Comparison of ENCODE assay signal across 29 cellular contexts in genomic region chr10:35595106-35595505, GRCh38. TPM values are rescaled to one million over a fixed set of nuclear protein-coding genes. Genes with fewer than 3 reads are reported as not detected.
DNase-seq lines count a peak whose midpoint lies in the region; ATAC-seq and TF ChIP-seq lines count a peak whose summit lies in the region.
"Had no signal": no experiment of that assay in that cellular context is flagged by ENCODE, and none has a peak within 500 bp of the region (broad histone marks: within the 10 kb centered on the region; RNA-seq: fewer than 3 reads in every experiment).

No MANE protein-coding gene starts in this region.

- H3F3A ChIP-seq in neural progenitor cell (ENCODE audit: low read depth): no peaks in the 10 kb centered on the region

- BruUV-seq in A673 (replicated peaks; lab: Mats Ljungman, UMichigan): no TSS peak

- H3K27me3 ChIP-seq in A673 (replicated peaks; ENCODE audit: insufficient read depth, low read depth, low read length, poor library complexity) (no peaks in the 10 kb centered on the region), HUES64 (ENCODE audit: insufficient read depth, low read length) (no peaks in the 10 kb centered on the region), iPS-20b (ENCODE audit: insufficient read depth, low read length) (no peaks in the 10 kb centered on the region), neural progenitor cell (no peaks in the 10 kb centered on the region), psoas muscle (ENCODE audit: insufficient read depth in 3 of 3, low read length in 2 of 3) (no peaks in the 10 kb centered on the region)
- H3K27me3 ChIP-seq: BE2C, SJSA1 had no signal

- CTCF ChIA-PET in A673 (lab: Charles Lee): no interaction called here

- H3K4me1 ChIP-seq in A673 (ENCODE audit: insufficient read depth, low read length, poor library complexity, severe bottlenecking): peaks cover 9% of the 10 kb centered on the region
- H3K4me1 ChIP-seq in HUES64 (ENCODE audit: insufficient read depth, low read length): peaks cover 23% of the 10 kb centered on the region
- peaks cover 19% of the 10 kb centered on the region for H3K4me1 ChIP-seq in iPS-20b (ENCODE audit: insufficient read depth, low read length)
- H3K4me1 ChIP-seq in neural progenitor cell: no peaks in the 10 kb centered on the region
- no peaks in the 10 kb centered on the region for H3K4me1 ChIP-seq in psoas muscle
- H3K4me1 ChIP-seq: BE2C, SJSA1 had no signal

- H3K27me3 Mint-ChIP-seq in neural progenitor cell (ENCODE audit: insufficient read depth, low read depth): peaks cover 10% of the 10 kb centered on the region
- H3K27me3 Mint-ChIP-seq in endothelial cell (ENCODE audit: unreplicated experiment): peaks cover 2% of the 10 kb centered on the region

- H3K9me3 ChIP-seq in A673 (ENCODE audit: low read depth, low read length, poor library complexity, severe bottlenecking) (no peaks in the 10 kb centered on the region), HUES64 (ENCODE audit: insufficient read depth, low read depth, low read length) (peaks cover 13% of the 10 kb centered on the region), iPS-20b (ENCODE audit: insufficient read depth, low read depth, low read length) (peaks cover 6% of the 10 kb centered on the region), neural progenitor cell (ENCODE audit: low read depth) (no peaks in the 10 kb centered on the region), psoas muscle (no peaks in the 10 kb centered on the region)
- H3K9me3 ChIP-seq: BE2C had no signal

- H3K4me1 Mint-ChIP-seq in neural progenitor cell (peaks cover 14% of the 10 kb centered on the region), endothelial cell (ENCODE audit: unreplicated experiment) (no peaks in the 10 kb centered on the region)

- H3K9ac ChIP-seq in HUES64 (ENCODE audit: low read depth, low read length) (peak overlapping the region; percentile 8; the same call in 1 of the 2 replicates), iPS-20b (ENCODE audit: low read depth, low read length) (peak overlapping the region; percentile 39; the same call in 1 of the 2 replicates), neural progenitor cell (no peak overlapping the region)

- H2AFZ ChIP-seq in neural progenitor cell (replicated peaks): peak overlapping the region; percentile 72

- no peaks in the 10 kb centered on the region for H3K79me2 ChIP-seq in neural progenitor cell (ENCODE audit: low read depth)

- no peak overlapping the region for H3K4me2 ChIP-seq in neural progenitor cell

- H3K4me3 Mint-ChIP-seq in neural progenitor cell: no peak overlapping the region
- H3K4me3 Mint-ChIP-seq in endothelial cell (ENCODE audit: unreplicated experiment): no peak overlapping the region
- H3K4me3 Mint-ChIP-seq: CD14-positive monocyte had no signal

- intact Hi-C loops in A673 (cut with micrococcal nuclease; ENCODE audit: unreplicated experiment) (loop anchor here (10.0 kb wide), 1 partner anchor 330 kb away; no protein-coding TSS in a partner anchor), psoas muscle (cut with DNase I) (loop anchor here in 1 of 2 donors (10.0 kb wide), 1 partner anchor 340 kb away; no protein-coding TSS in a partner anchor)

- no peaks in the 10 kb centered on the region for H3K36me3 ChIP-seq in A673 (ENCODE audit: insufficient read depth, low read length, poor library complexity, severe bottlenecking)
- H3K36me3 ChIP-seq in HUES64 (ENCODE audit: insufficient read depth, low read length): no peaks in the 10 kb centered on the region
- no peaks in the 10 kb centered on the region for H3K36me3 ChIP-seq in iPS-20b (ENCODE audit: insufficient read depth, low read depth, low read length)
- no peaks in the 10 kb centered on the region for H3K36me3 ChIP-seq in neural progenitor cell
- no peaks in the 10 kb centered on the region for H3K36me3 ChIP-seq in psoas muscle (ENCODE audit: insufficient read depth in 1 of 2, low read depth in 1 of 2)
- H3K36me3 ChIP-seq: BE2C, SJSA1 had no signal

- 51% methylated on average over 2 of the region's 3 CpGs for WGBS in HUES64
- WGBS in psoas muscle, 3 donors: 24 to 31% (median 30%) methylated on average over 3 of the region's 3 CpGs

- H3K27ac ChIP-seq in A673 (ENCODE audit: low read depth, low read length, poor library complexity, severe bottlenecking): peak overlapping the region; percentile 58
- peak overlapping the region; percentile 74; the same call in 1 of the 2 replicates for H3K27ac ChIP-seq in HUES64 (ENCODE audit: low read depth, low read length)
- peak overlapping the region; percentile 52 for H3K27ac ChIP-seq in iPS-20b (ENCODE audit: low read length)
- H3K27ac ChIP-seq in neural progenitor cell: no peak overlapping the region
- H3K27ac ChIP-seq in psoas muscle: no peak overlapping the region
- H3K27ac ChIP-seq: 22Rv1, SJSA1 had no signal

- H3K27ac Mint-ChIP-seq in neural progenitor cell (no peak overlapping the region), endothelial cell (ENCODE audit: unreplicated experiment) (no peak overlapping the region)

- H3K9me3 Mint-ChIP-seq in neural progenitor cell: peaks cover 11% of the 10 kb centered on the region
- peaks cover 6% of the 10 kb centered on the region for H3K9me3 Mint-ChIP-seq in endothelial cell (ENCODE audit: unreplicated experiment)

- no peaks in the 10 kb centered on the region for H3K36me3 Mint-ChIP-seq in neural progenitor cell
- no peaks in the 10 kb centered on the region for H3K36me3 Mint-ChIP-seq in endothelial cell (ENCODE audit: low read depth, unreplicated experiment)
- H3K36me3 Mint-ChIP-seq: CD14-positive monocyte had no signal

- no peaks in the 10 kb centered on the region for H4K20me1 ChIP-seq in neural progenitor cell (ENCODE audit: low read depth)

- TF ChIP-seq CTCF in A673 (conservative IDR thresholded peaks at IDR 0.05; ENCODE audit: low read depth, low read length) (no peak), neural progenitor cell (IDR thresholded peaks at IDR 0.05) (no peak), psoas muscle (IDR thresholded peaks at IDR 0.05) (no peak), endothelial cell (IDR thresholded peaks at IDR 0.05; ENCODE audit: unreplicated experiment) (no peak)

- POLR2A ChIA-PET in A673 (lab: Charles Lee; ENCODE audit: low non-redundant PET): no interaction called here

- no peak for ATAC-seq in psoas muscle
- ATAC-seq: HepG2 had no signal

- DNase-seq in A673 (ENCODE audit: low spot score) (peak; percentile 67), neural progenitor cell (ENCODE audit: low spot score) (no peak), NCI-H2081 treated with DMSO at 0.1 percent for 48 hours (lab: John Stamatoyannopoulos, UW) (no peak), psoas muscle (no peak), endothelial cell (ENCODE audit: low spot score) (no peak)
- DNase-seq in activated T-cell treated with anti-CD3 and anti-CD28 coated beads, Interleukin-2, amount 50 U/mL, for 1 hour: no peak
- DNase-seq: ACHN, BE2C, Calu3, DMS79 treated with DMSO at 0.1 percent for 48 hours, GF-D8, Karpas-422, NCI-H1092, NCI-H1417 treated with DMSO at 0.1 percent for 48 hours, NCI-H1694 treated with DMSO at 0.1 percent for 48 hours, NCI-H2081, NCI-H2171, NCI-H226, NCI-H510A, NCI-H69, Right ventricle myocardium superior, RPMI8226 had no signal

- H3K4me3 ChIP-seq in A673 (ENCODE audit: low read depth, low read length, poor library complexity, severe bottlenecking): no peak overlapping the region
- H3K4me3 ChIP-seq in HUES64 (ENCODE audit: low read length): no peak overlapping the region
- 0 out of 2 replicates have a peak overlapping the region, but pooled peaks have one; percentile 12 for H3K4me3 ChIP-seq in iPS-20b (ENCODE audit: low read length)
- no peak overlapping the region for H3K4me3 ChIP-seq in neural progenitor cell
- H3K4me3 ChIP-seq in psoas muscle: no peak overlapping the region
- H3K4me3 ChIP-seq: SJSA1 had no signal

RNA-seq across cellular contexts. Expression of gene GJD4, which starts 10.0 kb away (rescaled TPM):
- total RNA-seq in A673 (2021) (not detected in 2 replicates), neural progenitor cell (ENCODE audit: low replicate concordance) (not detected in 2 replicates), psoas muscle (not detected), endothelial cell (ENCODE audit: unreplicated experiment) (not detected)
- not detected for polyA plus RNA-seq in HUES64 (2013, experiment 1 of 2)
- not detected for polyA plus RNA-seq in HUES64 (2013, experiment 2 of 2)
- under 1 TPM in 1 of 3 donors, not detected in 2; 0.03 TPM for polyA plus RNA-seq in psoas muscle
- total RNA-seq: Calu3, H4, HepG2, Right ventricle myocardium superior had no signal
- polyA plus RNA-seq: CD14-positive monocyte, HepG2 had no signal

RNA-seq across cellular contexts. Expression of gene FZD8, which starts 47.0 kb away (rescaled TPM):
- total RNA-seq in A673 (2021) (49.9 and 50.5 TPM in 2 replicates), neural progenitor cell (ENCODE audit: low replicate concordance) (5.0 and 20.7 TPM in 2 replicates), psoas muscle (1 to 10 TPM; 4.1 to 6.1 (median 5.6) TPM), endothelial cell (ENCODE audit: unreplicated experiment) (45.9 TPM)
- polyA plus RNA-seq in HUES64 (2013, experiment 1 of 2): 5.7 TPM
- polyA plus RNA-seq in HUES64 (2013, experiment 2 of 2): 4.8 TPM
- polyA plus RNA-seq in psoas muscle: 1 to 10 TPM; 1.4 to 2.8 (median 2.3) TPM

Comparison
In these comparisons a context has a peak if more than half of its experiments do, and no peak if none do; other contexts are left out.
1. H3K27ac ChIP-seq: peak in A673 (single experiment), HUES64 (single experiment) and iPS-20b (single experiment); none in neural progenitor cell (single experiment) and psoas muscle (single experiment).